In the genomic region with DNA sequence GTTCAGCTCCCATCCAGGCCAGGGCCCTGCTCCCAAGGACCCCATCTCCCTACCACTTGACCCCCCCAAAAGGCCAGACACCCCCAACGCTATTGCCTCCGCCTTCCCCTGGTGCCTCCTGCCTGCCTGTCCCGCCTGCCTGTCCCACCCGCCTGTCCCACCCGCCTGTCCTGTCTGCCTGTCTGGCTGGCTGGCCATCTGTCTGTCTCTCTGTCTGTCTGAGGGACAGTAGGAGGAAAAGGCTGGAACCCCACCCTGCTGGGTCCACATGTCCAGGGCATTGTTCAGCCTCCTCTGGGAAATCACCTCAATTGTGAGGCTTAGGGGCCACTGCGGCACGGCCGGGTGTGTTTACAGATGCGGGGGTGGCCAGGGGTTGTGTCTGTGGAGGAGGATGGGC, we compare ENCODE assay signal across 12 cellular contexts. TPM values are rescaled to one million over a fixed set of nuclear protein-coding genes. Genes with fewer than 3 reads are reported as not detected.
DNase-seq lines count a peak whose midpoint lies in the region; ATAC-seq, FAIRE-seq and TF ChIP-seq lines count a peak whose summit lies in the region.
"Had no signal": no experiment of that assay in that cellular context is flagged by ENCODE, and none has a peak within 500 bp of the region (broad histone marks: within the 10 kb centered on the region; RNA-seq: fewer than 3 reads in every experiment).

No MANE protein-coding gene starts in this region.

- H4K20me1 ChIP-seq in GM23248 (ENCODE audit: insufficient read depth) (no peaks in the 10 kb centered on the region), astrocyte (ENCODE audit: insufficient read depth, low read length) (no peaks in the 10 kb centered on the region)

- H3K36me3 ChIP-seq in GM23248 (ENCODE audit: low read depth) (no peaks in the 10 kb centered on the region), astrocyte (ENCODE audit: insufficient read depth, low read length) (no peaks in the 10 kb centered on the region), lower lobe of right lung (no peaks in the 10 kb centered on the region)

- H3K4me1 Mint-ChIP-seq in astrocyte (ENCODE audit: low read depth, unreplicated experiment), result peaks cover 29% of the 10 kb centered on the region

- ATAC-seq in lower lobe of right lung (no peak), HG03039 (IDR thresholded peaks at IDR 0.05; ENCODE audit: unreplicated experiment) (no peak)

- H3K9me3 Mint-ChIP-seq in astrocyte (ENCODE audit: unreplicated experiment), result peaks cover 5% of the 10 kb centered on the region

- H3K27ac Mint-ChIP-seq in astrocyte (ENCODE audit: unreplicated experiment), result peak overlapping the region; percentile 55

- H3K27me3 Mint-ChIP-seq in astrocyte (ENCODE audit: low read depth, unreplicated experiment), result no peaks in the 10 kb centered on the region

- peaks cover 48% of the 10 kb centered on the region for H3K4me1 ChIP-seq in GM23248 (ENCODE audit: insufficient read depth)
- peaks cover 52% of the 10 kb centered on the region for H3K4me1 ChIP-seq in astrocyte (ENCODE audit: insufficient read depth, low read length)
- peaks cover 69% of the 10 kb centered on the region for H3K4me1 ChIP-seq in lower lobe of right lung

- no peak for TF ChIP-seq CTCF in astrocyte (IDR thresholded peaks at IDR 0.05; ENCODE audit: insufficient read depth, low read depth, low read length)
- no peak for TF ChIP-seq CTCF in lower lobe of right lung (IDR thresholded peaks at IDR 0.05)

- peaks cover 1% of the 10 kb centered on the region for H3K36me3 Mint-ChIP-seq in astrocyte (ENCODE audit: low read depth, unreplicated experiment)

- no peaks in the 10 kb centered on the region for H3K79me2 ChIP-seq in GM23248 (ENCODE audit: insufficient read depth)
- H3K79me2 ChIP-seq in astrocyte (ENCODE audit: insufficient read depth, low read length), result no peaks in the 10 kb centered on the region

- intact Hi-C loops in lower lobe of right lung (cut with DNase I), result loop anchor here (10.0 kb wide), 1 partner anchor 137 kb away; a partner anchor contains a TSS

- no peak overlapping the region for H2AFZ ChIP-seq in GM23248
- no peak overlapping the region for H2AFZ ChIP-seq in astrocyte (ENCODE audit: low read depth, low read length)

- no peaks in the 10 kb centered on the region for H3K27me3 ChIP-seq in GM23248 (replicated peaks; ENCODE audit: insufficient read depth)
- no peaks in the 10 kb centered on the region for H3K27me3 ChIP-seq in astrocyte (ENCODE audit: insufficient read depth, low read length)
- H3K27me3 ChIP-seq in lower lobe of right lung (ENCODE audit: low read depth), result no peaks in the 10 kb centered on the region

- H3K9ac ChIP-seq in GM23248, result no peak overlapping the region
- peak overlapping the region; percentile 3 for H3K9ac ChIP-seq in astrocyte (ENCODE audit: low read length)

- no peak overlapping the region for H3K4me3 Mint-ChIP-seq in astrocyte (ENCODE audit: unreplicated experiment)

- no peak overlapping the region for H3K4me2 ChIP-seq in GM23248 (ENCODE audit: unreplicated experiment)
- H3K4me2 ChIP-seq in astrocyte (ENCODE audit: low read length), result peak overlapping the region; percentile 39

- in situ Hi-C loops in GM23248 (cut with MboI), result loop anchor here (5.0 kb wide), 1 partner anchor 130 kb away; no protein-coding TSS in a partner anchor

- H3K9me2 ChIP-seq in GM23248 (ENCODE audit: insufficient read depth), result no peaks in the 10 kb centered on the region

- 90 to 93% methylated on average over 9 of the region's 9 CpGs for WGBS in GM23248 (ENCODE audit: low coverage in 1 of 2, low lambda C conversion rate in 2 of 2, missing lambda C conversion rate in 2 of 2), 2 experiments

- no peak for FAIRE-seq in astrocyte (lab: Jason Lieb, UNC)

- H3K27ac ChIP-seq in GM23248 (0 out of 2 replicates have a peak overlapping the region, but pooled peaks have one; percentile 7), astrocyte (ENCODE audit: low read depth, low read length) (peak overlapping the region; percentile 36), lower lobe of right lung (peak overlapping the region; percentile 86), skin epidermis (peak overlapping the region in 13 of 21 experiments; percentile 16 to 94 (median 57))

- H3K9me3 ChIP-seq in GM23248 (ENCODE audit: low read depth) (no peaks in the 10 kb centered on the region), astrocyte (ENCODE audit: insufficient read depth, low read depth, low read length) (no peaks in the 10 kb centered on the region), lower lobe of right lung (no peaks in the 10 kb centered on the region)

- DNase-seq in GM23248 (no peak), astrocyte (ENCODE audit: low read depth) (no peak), lower lobe of right lung (no peak), Ammon's horn (ENCODE audit: low spot score) (no peak), DMS114 treated with DMSO at 0.1 percent for 48 hours (lab: John Stamatoyannopoulos, UW; ENCODE audit: unreplicated experiment) (no peak)
- no peak for DNase-seq in stimulated activated CD4-positive, alpha-beta T cell treated with anti-CD3 and anti-CD28 coated beads, Interleukin-15, amount 100 ng/mL, for 24 hours
- DNase-seq: foreskin melanocyte; KBM-7; NCI-H1930; stimulated activated naive CD4-positive, alpha-beta T cell treated with Interleukin-2 at 50 U/mL for 16 hours had no signal

- H3K4me3 ChIP-seq in GM23248, result no peak overlapping the region
- no peak overlapping the region for H3K4me3 ChIP-seq in astrocyte (ENCODE audit: insufficient read depth, low read depth, low read length)
- H3K4me3 ChIP-seq in lower lobe of right lung, result no peak overlapping the region
- no peak overlapping the region for H3K4me3 ChIP-seq in skin epidermis

- peaks cover 23% of the 10 kb centered on the region for H3F3A ChIP-seq in GM23248 (ENCODE audit: insufficient read depth)

RNA-seq across cellular contexts. Expression of a gene that starts 25.3 kb away (rescaled TPM):
- 3.8 and 10.4 TPM in 2 replicates for total RNA-seq in GM23248 (2014; rRNA removed; shearing (Covaris generic))
- 2.5 and 2.9 TPM in 2 replicates for polyA plus RNA-seq in GM23248 (2016; fragmentation: Nextera tagmentation; extraction: Ambion mirVana)
- total RNA-seq in astrocyte (1.2 and 1.4 TPM in 2 replicates), lower lobe of right lung (51.1 TPM)

Comparison
In these comparisons a context has a peak if more than half of its experiments do, and no peak if none do; other contexts are left out.
1. H3K27ac ChIP-seq: peak in every context shown above with its lines; median percentile 86 in lower lobe of right lung; 57 in skin epidermis; 36 in astrocyte; 7 in GM23248.